ENCODE assay signal across 1 cellular context in genomic region chr10:125082881-125083575, GRCh38.
TF ChIP-seq lines count a peak whose summit lies in the region.

No MANE protein-coding gene starts in this region.

TF ChIP-seq in IMR-90, 13 proteins besides CTCF, POLR2A, EP300 and RAD21 (continued from another document):
- TF ChIP-seq ELK1 (IDR thresholded peaks at IDR 0.05; ENCODE audit: borderline replicate concordance, low read depth, low read length) (no peak), CHD1 (IDR thresholded peaks at IDR 0.05; ENCODE audit: low read depth, low read length) (no peak), RFX5 (IDR thresholded peaks at IDR 0.05; ENCODE audit: low read depth, low read length) (no peak), MAFK (IDR thresholded peaks at IDR 0.05; ENCODE audit: low read depth, low read length) (no peak), CEBPB (IDR thresholded peaks at IDR 0.05; ENCODE audit: low read depth, low read length) (no peak), MAZ (IDR thresholded peaks at IDR 0.05; ENCODE audit: borderline replicate concordance, low read depth, low read length) (no peak)
